1 cellular context compared by ENCODE assay signal in genomic region chr5:68843600-68844342, GRCh38.
TF ChIP-seq lines count a peak whose summit lies in the region.

No MANE protein-coding gene starts in this region.

TF ChIP-seq in SK-N-SH treated with all-trans-retinoic acid at 6 μM for 48 hours, 23 proteins besides CTCF, POLR2A, EP300 and RAD21 (continued from another document):
- TF ChIP-seq, protein P1, sequence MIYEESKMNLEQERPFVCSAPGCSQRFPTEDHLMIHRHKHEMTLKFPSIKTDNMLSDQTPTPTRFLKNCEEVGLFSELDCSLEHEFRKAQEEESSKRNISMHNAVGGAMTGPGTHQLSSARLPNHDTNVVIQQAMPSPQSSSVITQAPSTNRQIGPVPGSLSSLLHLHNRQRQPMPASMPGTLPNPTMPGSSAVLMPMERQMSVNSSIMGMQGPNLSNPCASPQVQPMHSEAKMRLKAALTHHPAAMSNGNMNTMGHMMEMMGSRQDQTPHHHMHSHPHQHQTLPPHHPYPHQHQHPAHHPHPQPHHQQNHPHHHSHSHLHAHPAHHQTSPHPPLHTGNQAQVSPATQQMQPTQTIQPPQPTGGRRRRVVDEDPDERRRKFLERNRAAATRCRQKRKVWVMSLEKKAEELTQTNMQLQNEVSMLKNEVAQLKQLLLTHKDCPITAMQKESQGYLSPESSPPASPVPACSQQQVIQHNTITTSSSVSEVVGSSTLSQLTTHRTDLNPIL (CRISPR knock-in tag; IDR thresholded peaks at IDR 0.05; ENCODE audit: low read depth): peak; percentile 59; the same call in 1 of the 2 replicates
- no peak for TF ChIP-seq ZNF8 (CRISPR knock-in tag; IDR thresholded peaks at IDR 0.05)
